Comparison of ENCODE assay signal across 12 cellular contexts in genomic region chr2:129376404-129377077, GRCh38.
DNase-seq lines count a peak whose midpoint lies in the region; ATAC-seq, FAIRE-seq and TF ChIP-seq lines count a peak whose summit lies in the region.
"Had no signal": no experiment of that assay in that cellular context is flagged by ENCODE, and none has a peak within 500 bp of the region (broad histone marks: within the 10 kb centered on the region; RNA-seq: fewer than 3 reads in every experiment).

No MANE protein-coding gene starts in this region.

- no peak overlapping the region for H2BK120ac ChIP-seq in trophoblast cell (ENCODE audit: insufficient read depth, low read length, poor library complexity)

- no peak overlapping the region for H2BK12ac ChIP-seq in trophoblast cell (ENCODE audit: low read length)

- no CpG with 5 or more reads among the region's 16 CpGs for WGBS in trophoblast cell (ENCODE audit: extremely low coverage, insufficient coverage, insufficient read length)

- no peaks in the 10 kb centered on the region for H3F3A ChIP-seq in GM23338 (replicated peaks; ENCODE audit: low read depth)

- no peak for TF ChIP-seq CTCF in GM23338 (conservative IDR thresholded peaks at IDR 0.05; ENCODE audit: low read depth in 2 of 2)
- no peak for TF ChIP-seq CTCF in keratinocyte (optimal IDR thresholded peaks at IDR 0.05 in 1 of 3, IDR thresholded peaks at IDR 0.05 in 1 of 3, conservative IDR thresholded peaks at IDR 0.05 in 1 of 3; ENCODE audit: extremely low read depth in 1 of 3, insufficient read depth in 2 of 3, low read length in 3 of 3)
- no peak for TF ChIP-seq CTCF in upper lobe of right lung (IDR thresholded peaks at IDR 0.05)

- no peaks in the 10 kb centered on the region for H3K79me2 ChIP-seq in GM23338 (replicated peaks; ENCODE audit: insufficient read depth)
- no peaks in the 10 kb centered on the region for H3K79me2 ChIP-seq in keratinocyte (ENCODE audit: control insufficient read depth, insufficient read depth, low read length)
- no peaks in the 10 kb centered on the region for H3K79me2 ChIP-seq in trophoblast cell (ENCODE audit: control insufficient read depth, insufficient read depth, low read length, poor library complexity)

- no peak overlapping the region for H2AK5ac ChIP-seq in trophoblast cell (ENCODE audit: low read length)

- H4K8ac ChIP-seq in trophoblast cell (ENCODE audit: low read depth, low read length), result no peak overlapping the region

- no peak overlapping the region for H3K4me3 ChIP-seq in GM23338
- H3K4me3 ChIP-seq in NT2/D1 (ENCODE audit: insufficient read length, low read depth), result no peak overlapping the region
- no peak overlapping the region for H3K4me3 ChIP-seq in keratinocyte (ENCODE audit: control insufficient read depth in 2 of 3, extremely low read depth in 1 of 3, insufficient read depth in 2 of 3, low read depth in 1 of 3, low read length in 3 of 3)
- H3K4me3 ChIP-seq in trophoblast cell (ENCODE audit: low read depth, low read length), result no peak overlapping the region
- no peak overlapping the region for H3K4me3 ChIP-seq in upper lobe of right lung

- no peaks in the 10 kb centered on the region for H3K9me1 ChIP-seq in keratinocyte (ENCODE audit: control insufficient read depth, extremely low read depth, insufficient read depth, low read length)

- H3K4ac ChIP-seq in trophoblast cell (ENCODE audit: low read depth, low read length), result no peak overlapping the region

- H3K4me1 ChIP-seq in GM23338 (ENCODE audit: insufficient read depth) (no peaks in the 10 kb centered on the region), NT2/D1 (ENCODE audit: insufficient read depth, insufficient read length) (peaks cover 13% of the 10 kb centered on the region), keratinocyte (ENCODE audit: control insufficient read depth, extremely low read depth, insufficient read depth, low read length) (no peaks in the 10 kb centered on the region), trophoblast cell (ENCODE audit: control insufficient read depth in 1 of 2, insufficient read depth in 2 of 2, low read length in 2 of 2) (no peaks in the 10 kb centered on the region), upper lobe of right lung (no peaks in the 10 kb centered on the region)

- H3K9ac ChIP-seq in NT2/D1 (ENCODE audit: insufficient read length, low read depth), result peak overlapping the region; percentile 9
- H3K9ac ChIP-seq in keratinocyte (ENCODE audit: control insufficient read depth, extremely low read depth, insufficient read depth, low read length), result no peak overlapping the region
- no peak overlapping the region for H3K9ac ChIP-seq in trophoblast cell (ENCODE audit: low read length)

- CTCF ChIA-PET in activated naive CD4-positive, alpha-beta T cell treated with anti-CD3 and anti-CD28 coated beads, Interleukin-2, amount 10 ng/mL, durations not matched to agents 7 days and 5 days (lab: Charles Lee), result no interaction called here

- H3K4me3 Mint-ChIP-seq in GM23338, result no peak overlapping the region
- no peak overlapping the region for H3K4me3 Mint-ChIP-seq in activated naive CD4-positive, alpha-beta T cell treated with anti-CD3 and anti-CD28 coated beads, Interleukin-2, amount 10 ng/mL, durations not matched to agents 7 days and 5 days

- H3K27ac Mint-ChIP-seq in GM23338, result no peak overlapping the region
- no peak overlapping the region for H3K27ac Mint-ChIP-seq in activated naive CD4-positive, alpha-beta T cell treated with anti-CD3 and anti-CD28 coated beads, Interleukin-2, amount 10 ng/mL, durations not matched to agents 7 days and 5 days

- H3K4me1 Mint-ChIP-seq in GM23338, result no peaks in the 10 kb centered on the region
- H3K4me1 Mint-ChIP-seq in activated naive CD4-positive, alpha-beta T cell treated with anti-CD3 and anti-CD28 coated beads, Interleukin-2, amount 10 ng/mL, durations not matched to agents 7 days and 5 days, result no peaks in the 10 kb centered on the region

- H4K20me1 ChIP-seq in GM23338 (replicated peaks; ENCODE audit: insufficient read depth), result no peaks in the 10 kb centered on the region
- no peaks in the 10 kb centered on the region for H4K20me1 ChIP-seq in keratinocyte (ENCODE audit: control insufficient read depth, extremely low read depth, insufficient read depth, low read length)

- no peak overlapping the region for H2AFZ ChIP-seq in GM23338
- no peak overlapping the region for H2AFZ ChIP-seq in keratinocyte (ENCODE audit: control insufficient read depth, low read length)
- no peak overlapping the region for H2AFZ ChIP-seq in trophoblast cell (ENCODE audit: insufficient read depth, low read length, poor library complexity)

- no peak overlapping the region for H3K23ac ChIP-seq in trophoblast cell (ENCODE audit: low read length)

- H3K9me3 Mint-ChIP-seq in GM23338, result peaks cover 4% of the 10 kb centered on the region; the same call in 2 of the 3 replicates
- H3K9me3 Mint-ChIP-seq in activated naive CD4-positive, alpha-beta T cell treated with anti-CD3 and anti-CD28 coated beads, Interleukin-2, amount 10 ng/mL, durations not matched to agents 7 days and 5 days, result peaks cover 3% of the 10 kb centered on the region

- H4K91ac ChIP-seq in trophoblast cell (ENCODE audit: low read depth, low read length), result no peak overlapping the region

- no peak overlapping the region for H2BK5ac ChIP-seq in trophoblast cell (ENCODE audit: low read depth, low read length, poor library complexity)

- H3K27ac ChIP-seq in GM23338 (ENCODE audit: low read depth) (no peak overlapping the region), keratinocyte (ENCODE audit: control insufficient read depth, insufficient read depth, low read length) (no peak overlapping the region), trophoblast cell (ENCODE audit: low read depth, low read length) (no peak overlapping the region), upper lobe of right lung (no peak overlapping the region)

- H3K27me3 Mint-ChIP-seq in GM23338 (ENCODE audit: insufficient read depth, low read depth, poor library complexity), result peaks cover 2% of the 10 kb centered on the region
- H3K27me3 Mint-ChIP-seq in activated naive CD4-positive, alpha-beta T cell treated with anti-CD3 and anti-CD28 coated beads, Interleukin-2, amount 10 ng/mL, durations not matched to agents 7 days and 5 days, result no peaks in the 10 kb centered on the region

- dilution Hi-C loops in keratinocyte (cut with MboI; ENCODE audit: extremely low pct_ligation_motif_present, low sequenced_read_pairs), result no loop called here

- peak; percentile 5 for DNase-seq in GM23338 (ENCODE audit: low spot score)
- DNase-seq in NT2/D1 (ENCODE audit: low read depth, low spot score), result no peak
- peak; percentile 7 for DNase-seq in keratinocyte (ENCODE audit: low read depth, low spot score)
- peak; percentile 30 to 51 for DNase-seq in trophoblast cell
- no peak for DNase-seq in A172 (ENCODE audit: low spot score)
- no peak for DNase-seq in activated naive CD4-positive, alpha-beta T cell treated with anti-CD3 and anti-CD28 coated beads, Interleukin-2, amount 10 ng/mL, durations not matched to agents 7 days and 5 days
- DNase-seq in upper lobe of right lung, result no peak
- DNase-seq: DMS79, IMR-90, KBM-7 had no signal

- no peaks in the 10 kb centered on the region for H3K79me1 ChIP-seq in trophoblast cell (ENCODE audit: low read length)

- H3K14ac ChIP-seq in trophoblast cell (ENCODE audit: low read length), result no peak overlapping the region

- H3K36me3 ChIP-seq in GM23338 (ENCODE audit: insufficient read depth), result no peaks in the 10 kb centered on the region
- H3K36me3 ChIP-seq in NT2/D1 (ENCODE audit: insufficient read depth, insufficient read length, low read length), result no peaks in the 10 kb centered on the region
- H3K36me3 ChIP-seq in keratinocyte (ENCODE audit: control insufficient read depth in 2 of 2, extremely low read depth in 1 of 2, insufficient read depth in 2 of 2, low read length in 2 of 2), result no peaks in the 10 kb centered on the region
- no peaks in the 10 kb centered on the region for H3K36me3 ChIP-seq in trophoblast cell (ENCODE audit: control insufficient read depth in 1 of 2, insufficient read depth in 2 of 2, low read length in 2 of 2)
- H3K36me3 ChIP-seq in upper lobe of right lung, result no peaks in the 10 kb centered on the region

- H3K9me3 ChIP-seq in NT2/D1 (ENCODE audit: insufficient read depth, low read length) (peaks cover 4% of the 10 kb centered on the region; the same call in 1 of the 2 replicates), keratinocyte (ENCODE audit: control insufficient read depth, low read depth, low read length) (no peaks in the 10 kb centered on the region), trophoblast cell (ENCODE audit: insufficient read depth, low read depth, low read length) (peaks cover 4% of the 10 kb centered on the region), upper lobe of right lung (no peaks in the 10 kb centered on the region)

- no peak overlapping the region for H3K18ac ChIP-seq in trophoblast cell (ENCODE audit: low read length)

- ATAC-seq in GM23338 (peak; percentile 59), upper lobe of right lung (no peak)

- no peaks in the 10 kb centered on the region for H3K9me2 ChIP-seq in GM23338 (ENCODE audit: insufficient read depth)

- H3K27me3 ChIP-seq in GM23338 (ENCODE audit: insufficient read depth) (no peaks in the 10 kb centered on the region), NT2/D1 (ENCODE audit: insufficient read depth, insufficient read length) (peaks cover 6% of the 10 kb centered on the region), keratinocyte (ENCODE audit: control insufficient read depth, extremely low read depth, insufficient read depth, low read length) (no peaks in the 10 kb centered on the region), trophoblast cell (ENCODE audit: insufficient read depth, low read length) (no peaks in the 10 kb centered on the region), upper lobe of right lung (no peaks in the 10 kb centered on the region)

- no peak for FAIRE-seq in keratinocyte (lab: Jason Lieb, UNC)
- FAIRE-seq: G401.6, GM12891 had no signal

- no peak overlapping the region for H4K12ac ChIP-seq in trophoblast cell (ENCODE audit: low read depth, low read length)

- H3K36me3 Mint-ChIP-seq in GM23338 (ENCODE audit: low read depth), result no peaks in the 10 kb centered on the region
- no peaks in the 10 kb centered on the region for H3K36me3 Mint-ChIP-seq in activated naive CD4-positive, alpha-beta T cell treated with anti-CD3 and anti-CD28 coated beads, Interleukin-2, amount 10 ng/mL, durations not matched to agents 7 days and 5 days

- H3K4me2 ChIP-seq in GM23338 (no peak overlapping the region), keratinocyte (ENCODE audit: control insufficient read depth, extremely low read depth, insufficient read depth, low read depth, low read length) (peak overlapping the region; percentile 10), trophoblast cell (ENCODE audit: low read length) (no peak overlapping the region)

- intact Hi-C loops in upper lobe of right lung (cut with DNase I), result no loop called here

TF ChIP-seq in GM23338, 12 proteins besides CTCF, POLR2A, EP300 and RAD21 (continues in another document):
- TF ChIP-seq CREB1 (CRISPR knock-in tag; IDR thresholded peaks at IDR 0.05; ENCODE audit: low read depth), result no peak
- TF ChIP-seq EZH2phosphoT487 (IDR thresholded peaks at IDR 0.05; ENCODE audit: unreplicated experiment), result no peak
- no peak for TF ChIP-seq ZNF114 (CRISPR knock-in tag; IDR thresholded peaks at IDR 0.05)
- no peak for TF ChIP-seq STAT1 (IDR thresholded peaks at IDR 0.05; ENCODE audit: unreplicated experiment)

Comparison
In these comparisons a context has a peak if more than half of its experiments do, and no peak if none do; other contexts are left out.
1. DNase-seq: peak in GM23338 (single experiment), keratinocyte (single experiment) and trophoblast cell (2 of 2); none in NT2/D1 (single experiment), A172 (single experiment), activated naive CD4-positive, alpha-beta T cell treated with anti-CD3 and anti-CD28 coated beads, Interleukin-2, amount 10 ng/mL, durations not matched to agents 7 days and 5 days (single experiment) and upper lobe of right lung (single experiment).